16 cellular contexts compared by ENCODE assay signal in the genomic region with DNA sequence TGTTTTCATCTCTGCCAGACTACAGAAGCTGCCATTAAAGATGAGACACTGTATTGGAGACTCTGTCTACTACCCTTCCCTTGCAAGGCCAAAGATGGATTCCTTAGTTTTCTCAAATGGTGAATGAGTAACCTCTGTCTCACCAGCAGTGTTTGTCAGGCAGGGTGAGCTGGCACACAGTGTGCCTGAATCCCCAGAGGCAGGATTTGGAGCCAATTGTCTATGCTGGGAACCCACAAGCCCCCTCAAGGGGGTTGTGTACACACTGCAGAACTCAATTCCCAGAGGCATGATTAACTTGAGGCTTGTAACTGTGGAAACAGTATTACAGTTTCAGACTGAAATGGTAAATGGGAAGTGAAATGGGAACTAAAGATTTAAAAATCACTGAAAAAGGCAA.
DNase-seq lines count a peak whose midpoint lies in the region; ATAC-seq, FAIRE-seq and TF ChIP-seq lines count a peak whose summit lies in the region.
"Had no signal": no experiment of that assay in that cellular context is flagged by ENCODE, and none has a peak within 500 bp of the region (broad histone marks: within the 10 kb centered on the region; RNA-seq: fewer than 3 reads in every experiment).

No MANE protein-coding gene starts in this region.

- RAD21 ChIA-PET in GM12878 (lab: Charles Lee; ENCODE audit: unreplicated experiment), result no interaction called here

- H3K36me3 ChIP-seq in BE2C (no peaks in the 10 kb centered on the region), GM12878 (ENCODE audit: control insufficient read depth in 2 of 2, insufficient read depth in 2 of 2, low read length in 1 of 2) (no peaks in the 10 kb centered on the region), mucosa of descending colon (ENCODE audit: low read depth) (no peaks in the 10 kb centered on the region)
- H3K36me3 ChIP-seq: pancreas had no signal

- SMC1A ChIA-PET in GM12878 (lab: Charles Lee; ENCODE audit: uncharacterized antibody, unreplicated experiment), result no interaction called here

- H3K79me2 ChIP-seq in GM12878 (ENCODE audit: control insufficient read depth, insufficient read depth, low read length), result no peaks in the 10 kb centered on the region

- H3K9me3 ChIP-seq in BE2C, result no peaks in the 10 kb centered on the region
- H3K9me3 ChIP-seq in GM12878 (replicated peaks; ENCODE audit: control insufficient read depth, insufficient read depth, low read length), result no peaks in the 10 kb centered on the region
- H3K9me3 ChIP-seq in mucosa of descending colon, result no peaks in the 10 kb centered on the region
- H3K9me3 ChIP-seq: pancreas had no signal

- no peak overlapping the region for H2AFZ ChIP-seq in GM12878 (ENCODE audit: control insufficient read depth, low read depth, low read length)

- POLR2A ChIA-PET in GM12878 (lab: Charles Lee), result no interaction called here

- no peak overlapping the region for H3K9ac ChIP-seq in GM12878 (ENCODE audit: control insufficient read depth, insufficient read depth, low read length)

- no peak overlapping the region for H3K27ac ChIP-seq in GM12878 (ENCODE audit: control insufficient read depth, insufficient read depth)
- H3K27ac ChIP-seq: pancreas had no signal

- no peak for TF ChIP-seq EP300 in GM12878 (IDR thresholded peaks at IDR 0.05; ENCODE audit: borderline replicate concordance in 1 of 2, control insufficient read depth in 1 of 2, low read depth in 2 of 2, low read length in 2 of 2)

- TF ChIP-seq CTCF in BE2C (IDR thresholded peaks at IDR 0.05; ENCODE audit: low read depth, low read length) (peak; percentile 4; the same call in 1 of the 2 replicates), GM12878 (IDR thresholded peaks at IDR 0.05 in 2 of 3, conservative IDR thresholded peaks at IDR 0.05 in 1 of 3; ENCODE audit: control insufficient read depth in 2 of 3, extremely low read depth in 1 of 3, insufficient read depth in 1 of 3, low read depth in 3 of 3, low read length in 3 of 3) (no peak), mucosa of descending colon (IDR thresholded peaks at IDR 0.05) (no peak)

- no peak overlapping the region for H3K4me2 ChIP-seq in GM12878 (ENCODE audit: control insufficient read depth, insufficient read depth)

- FAIRE-seq in GM12878 (lab: Jason Lieb, UNC), result no peak
- FAIRE-seq: endometrium, pancreas had no signal

- TF ChIP-seq RAD21 in GM12878 (IDR thresholded peaks at IDR 0.05; ENCODE audit: insufficient read depth, low read depth, low read length), result no peak

- DNase-seq in BE2C, result peak; percentile 72
- peak; percentile 62 for DNase-seq in M059J (ENCODE audit: low read depth)
- no peak for DNase-seq in GM12878 (ENCODE audit: low read depth, low spot score)
- DNase-seq in myocyte (ENCODE audit: low read depth), result peak; percentile 10
- DNase-seq in occipital lobe (lab: John Stamatoyannopoulos, UW), result no peak
- no peak for DNase-seq in mucosa of descending colon
- DNase-seq: activated CD4-positive, alpha-beta T cell treated with anti-CD3 and anti-CD28 coated beads for 36 hours; CD8-positive, alpha-beta memory T cell; mesenchymal stem cell; MM.1S; NCI-H774; pancreas; SW 1271 had no signal

- H3K4me1 ChIP-seq in BE2C (peaks cover 23% of the 10 kb centered on the region), GM12878 (ENCODE audit: control insufficient read depth, insufficient read depth, low read length) (no peaks in the 10 kb centered on the region), mucosa of descending colon (ENCODE audit: low read depth) (no peaks in the 10 kb centered on the region)
- H3K4me1 ChIP-seq: pancreas had no signal

- BruUV-seq in GM12878 (replicated peaks; lab: Mats Ljungman, UMichigan), result no TSS peak

- H3K27me3 ChIP-seq in BE2C (no peaks in the 10 kb centered on the region), GM12878 (replicated peaks in 1 of 2; ENCODE audit: control insufficient read depth in 2 of 2, insufficient read depth in 2 of 2, low read length in 1 of 2) (no peaks in the 10 kb centered on the region)
- H3K27me3 ChIP-seq: pancreas had no signal

- H4K20me1 ChIP-seq in GM12878 (ENCODE audit: control insufficient read depth, insufficient read depth), result no peaks in the 10 kb centered on the region

- H3K4me3 ChIP-seq in BE2C (ENCODE audit: low read depth, low read length) (no peak overlapping the region), GM12878 (no peak overlapping the region), mucosa of descending colon (no peak overlapping the region)
- H3K4me3 ChIP-seq: pancreas had no signal

- intact Hi-C loops in GM12878 (cut with micrococcal nuclease; ENCODE audit: unreplicated experiment), result no loop called here
- intact Hi-C loops in mucosa of descending colon (cut with DNase I, micrococcal nuclease), result no loop called here

- in situ Hi-C loops in GM12878 (cut with MboI), result no loop called here

- CTCF ChIA-PET in GM12878 (lab: Yijun Ruan, JAX), result no interaction called here

- no peak for TF ChIP-seq POLR2A in GM12878 (IDR thresholded peaks at IDR 0.05; ENCODE audit: low read depth, low read length)

- ATAC-seq in GM12878 (no peak), GM21717 (IDR thresholded peaks at IDR 0.05; ENCODE audit: unreplicated experiment) (no peak), HG02798 (IDR thresholded peaks at IDR 0.05; ENCODE audit: poor library complexity, unreplicated experiment) (no peak), mucosa of descending colon (no peak)
- ATAC-seq: activated CD4-positive, alpha-beta T cell treated with anti-CD3 and anti-CD28 coated beads for 36 hours; pancreas had no signal

TF ChIP-seq in GM12878, 131 proteins besides CTCF, POLR2A, EP300 and RAD21:
- TF ChIP-seq ZZZ3 (IDR thresholded peaks at IDR 0.05; ENCODE audit: control insufficient read depth, insufficient read length, low read depth) (no peak), SIN3A (IDR thresholded peaks at IDR 0.05; ENCODE audit: low read depth, low read length) (no peak), MEF2B (IDR thresholded peaks at IDR 0.05; ENCODE audit: partially characterized antibody, poor library complexity, severe bottlenecking) (peak; percentile 75)
- TF ChIP-seq, protein P1, sequence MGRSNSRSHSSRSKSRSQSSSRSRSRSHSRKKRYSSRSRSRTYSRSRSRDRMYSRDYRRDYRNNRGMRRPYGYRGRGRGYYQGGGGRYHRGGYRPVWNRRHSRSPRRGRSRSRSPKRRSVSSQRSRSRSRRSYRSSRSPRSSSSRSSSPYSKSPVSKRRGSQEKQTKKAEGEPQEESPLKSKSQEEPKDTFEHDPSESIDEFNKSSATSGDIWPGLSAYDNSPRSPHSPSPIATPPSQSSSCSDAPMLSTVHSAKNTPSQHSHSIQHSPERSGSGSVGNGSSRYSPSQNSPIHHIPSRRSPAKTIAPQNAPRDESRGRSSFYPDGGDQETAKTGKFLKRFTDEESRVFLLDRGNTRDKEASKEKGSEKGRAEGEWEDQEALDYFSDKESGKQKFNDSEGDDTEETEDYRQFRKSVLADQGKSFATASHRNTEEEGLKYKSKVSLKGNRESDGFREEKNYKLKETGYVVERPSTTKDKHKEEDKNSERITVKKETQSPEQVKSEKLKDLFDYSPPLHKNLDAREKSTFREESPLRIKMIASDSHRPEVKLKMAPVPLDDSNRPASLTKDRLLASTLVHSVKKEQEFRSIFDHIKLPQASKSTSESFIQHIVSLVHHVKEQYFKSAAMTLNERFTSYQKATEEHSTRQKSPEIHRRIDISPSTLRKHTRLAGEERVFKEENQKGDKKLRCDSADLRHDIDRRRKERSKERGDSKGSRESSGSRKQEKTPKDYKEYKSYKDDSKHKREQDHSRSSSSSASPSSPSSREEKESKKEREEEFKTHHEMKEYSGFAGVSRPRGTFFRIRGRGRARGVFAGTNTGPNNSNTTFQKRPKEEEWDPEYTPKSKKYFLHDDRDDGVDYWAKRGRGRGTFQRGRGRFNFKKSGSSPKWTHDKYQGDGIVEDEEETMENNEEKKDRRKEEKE (IDR thresholded peaks at IDR 0.05), result no peak
- TF ChIP-seq, protein P2, sequence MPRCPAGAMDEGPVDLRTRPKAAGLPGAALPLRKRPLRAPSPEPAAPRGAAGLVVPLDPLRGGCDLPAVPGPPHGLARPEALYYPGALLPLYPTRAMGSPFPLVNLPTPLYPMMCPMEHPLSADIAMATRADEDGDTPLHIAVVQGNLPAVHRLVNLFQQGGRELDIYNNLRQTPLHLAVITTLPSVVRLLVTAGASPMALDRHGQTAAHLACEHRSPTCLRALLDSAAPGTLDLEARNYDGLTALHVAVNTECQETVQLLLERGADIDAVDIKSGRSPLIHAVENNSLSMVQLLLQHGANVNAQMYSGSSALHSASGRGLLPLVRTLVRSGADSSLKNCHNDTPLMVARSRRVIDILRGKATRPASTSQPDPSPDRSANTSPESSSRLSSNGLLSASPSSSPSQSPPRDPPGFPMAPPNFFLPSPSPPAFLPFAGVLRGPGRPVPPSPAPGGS (IDR thresholded peaks at IDR 0.05; ENCODE audit: borderline replicate concordance, insufficient read depth, low read depth, low read length, poor library complexity, severe bottlenecking), result no peak
- TF ChIP-seq, protein P3, sequence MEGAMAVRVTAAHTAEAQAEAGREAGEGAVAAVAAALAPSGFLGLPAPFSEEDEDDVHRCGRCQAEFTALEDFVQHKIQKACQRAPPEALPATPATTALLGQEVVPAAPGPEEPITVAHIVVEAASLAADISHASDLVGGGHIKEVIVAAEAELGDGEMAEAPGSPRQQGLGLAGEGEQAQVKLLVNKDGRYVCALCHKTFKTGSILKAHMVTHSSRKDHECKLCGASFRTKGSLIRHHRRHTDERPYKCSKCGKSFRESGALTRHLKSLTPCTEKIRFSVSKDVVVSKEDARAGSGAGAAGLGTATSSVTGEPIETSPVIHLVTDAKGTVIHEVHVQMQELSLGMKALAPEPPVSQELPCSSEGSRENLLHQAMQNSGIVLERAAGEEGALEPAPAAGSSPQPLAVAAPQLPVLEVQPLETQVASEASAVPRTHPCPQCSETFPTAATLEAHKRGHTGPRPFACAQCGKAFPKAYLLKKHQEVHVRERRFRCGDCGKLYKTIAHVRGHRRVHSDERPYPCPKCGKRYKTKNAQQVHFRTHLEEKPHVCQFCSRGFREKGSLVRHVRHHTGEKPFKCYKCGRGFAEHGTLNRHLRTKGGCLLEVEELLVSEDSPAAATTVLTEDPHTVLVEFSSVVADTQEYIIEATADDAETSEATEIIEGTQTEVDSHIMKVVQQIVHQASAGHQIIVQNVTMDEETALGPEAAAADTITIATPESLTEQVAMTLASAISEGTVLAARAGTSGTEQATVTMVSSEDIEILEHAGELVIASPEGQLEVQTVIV (IDR thresholded peaks at IDR 0.05; ENCODE audit: borderline replicate concordance, partially characterized antibody), result no peak

Comparison
In these comparisons a context has a peak if more than half of its experiments do, and no peak if none do; other contexts are left out.
1. DNase-seq: peak in BE2C (single experiment), M059J (single experiment) and myocyte (single experiment); none in GM12878 (single experiment), occipital lobe (single experiment) and mucosa of descending colon (0 of 3).